ENCODE assay signal across 27 cellular contexts in the genomic region with DNA sequence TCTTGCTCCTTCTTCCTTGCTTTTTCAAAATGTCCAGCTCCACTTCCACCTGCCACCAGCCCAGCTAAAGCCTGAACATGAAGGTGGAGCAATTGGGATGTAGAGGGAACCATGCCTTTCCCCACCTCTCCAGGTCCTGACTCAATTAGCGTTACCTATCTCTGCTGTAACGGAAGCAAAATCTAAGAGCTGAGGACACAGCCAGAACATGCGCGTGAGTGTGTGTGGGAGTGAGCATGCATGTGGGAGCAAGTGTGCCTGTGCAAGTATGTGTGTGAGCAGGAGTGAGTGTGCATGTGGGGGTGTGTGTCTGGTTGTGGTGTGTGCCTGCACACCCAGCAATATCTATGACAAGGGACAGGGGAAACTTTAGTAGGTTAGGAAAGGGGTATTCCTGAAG.
"Had no signal": no experiment of that assay in that cellular context is flagged by ENCODE, and none has a peak within 500 bp of the region (broad histone marks: within the 10 kb centered on the region; RNA-seq: fewer than 3 reads in every experiment).

No MANE protein-coding gene starts in this region.

- DNase-seq: dermis blood vessel endothelial cell; effector memory CD8-positive, alpha-beta T cell; erythroblast; esophagus squamous epithelium; foreskin melanocyte; hypothalamus; left ventricle myocardium superior; natural killer cell; occipital lobe; ovary; posterior cingulate gyrus; psoas muscle; right cardiac atrium; sigmoid colon; stimulated activated CD4-positive, alpha-beta T cell treated with anti-CD3 and anti-CD28 coated beads, Interleukin-2, amount 100 ng/mL, for 24 hours; stimulated activated CD4-positive, alpha-beta T cell treated with anti-CD3 and anti-CD28 coated beads, Interleukin-4, amount 100 ng/mL, for 24 hours; stimulated activated naive CD4-positive, alpha-beta T cell treated with Interleukin-2 at 50 U/mL for 16 hours had no signal

- H3K4me3 Mint-ChIP-seq: effector memory CD8-positive, alpha-beta T cell; memory B cell; natural killer cell; stimulated activated effector memory CD8-positive, alpha-beta T cell treated with anti-CD3 and anti-CD28 coated beads, Interleukin-12 subunit alpha, Interleukin-12 subunit beta, amount 100 ng/mL, for 72 hours had no signal

- H3K9me3 ChIP-seq: esophagus squamous epithelium, ovary, psoas muscle, sigmoid colon, thoracic aorta, tibial nerve, upper lobe of left lung had no signal

- H3K27ac ChIP-seq: coronary artery, esophagus squamous epithelium, ovary, psoas muscle, sigmoid colon, thoracic aorta, tibial nerve, upper lobe of left lung had no signal

- H3K36me3 ChIP-seq: esophagus squamous epithelium, ovary, sigmoid colon, thoracic aorta, tibial nerve, upper lobe of left lung had no signal

- H3K9me3 Mint-ChIP-seq: effector memory CD8-positive, alpha-beta T cell; memory B cell; natural killer cell; stimulated activated effector memory CD8-positive, alpha-beta T cell treated with anti-CD3 and anti-CD28 coated beads, Interleukin-12 subunit alpha, Interleukin-12 subunit beta, amount 100 ng/mL, for 72 hours had no signal

- H3K4me1 ChIP-seq: psoas muscle had no signal

- H3K27me3 ChIP-seq: ovary, sigmoid colon, upper lobe of left lung had no signal

- FAIRE-seq: endometrium, keratinocyte, urothelium cell line had no signal

- H3K27ac Mint-ChIP-seq: effector memory CD8-positive, alpha-beta T cell; memory B cell; natural killer cell; stimulated activated effector memory CD8-positive, alpha-beta T cell treated with anti-CD3 and anti-CD28 coated beads, Interleukin-12 subunit alpha, Interleukin-12 subunit beta, amount 100 ng/mL, for 72 hours had no signal

- H3K4me3 ChIP-seq: coronary artery, esophagus squamous epithelium, lung, ovary, psoas muscle, sigmoid colon, thoracic aorta, tibial nerve, upper lobe of left lung had no signal

- ATAC-seq: effector memory CD8-positive, alpha-beta T cell; natural killer cell; stimulated activated effector memory CD8-positive, alpha-beta T cell treated with anti-CD3 and anti-CD28 coated beads, Interleukin-12 subunit alpha, Interleukin-12 subunit beta, amount 100 ng/mL, for 72 hours had no signal

- H3K36me3 Mint-ChIP-seq: memory B cell; natural killer cell; stimulated activated effector memory CD8-positive, alpha-beta T cell treated with anti-CD3 and anti-CD28 coated beads, Interleukin-12 subunit alpha, Interleukin-12 subunit beta, amount 100 ng/mL, for 72 hours had no signal
